ENCODE assay signal across 8 cellular contexts in the genomic region with DNA sequence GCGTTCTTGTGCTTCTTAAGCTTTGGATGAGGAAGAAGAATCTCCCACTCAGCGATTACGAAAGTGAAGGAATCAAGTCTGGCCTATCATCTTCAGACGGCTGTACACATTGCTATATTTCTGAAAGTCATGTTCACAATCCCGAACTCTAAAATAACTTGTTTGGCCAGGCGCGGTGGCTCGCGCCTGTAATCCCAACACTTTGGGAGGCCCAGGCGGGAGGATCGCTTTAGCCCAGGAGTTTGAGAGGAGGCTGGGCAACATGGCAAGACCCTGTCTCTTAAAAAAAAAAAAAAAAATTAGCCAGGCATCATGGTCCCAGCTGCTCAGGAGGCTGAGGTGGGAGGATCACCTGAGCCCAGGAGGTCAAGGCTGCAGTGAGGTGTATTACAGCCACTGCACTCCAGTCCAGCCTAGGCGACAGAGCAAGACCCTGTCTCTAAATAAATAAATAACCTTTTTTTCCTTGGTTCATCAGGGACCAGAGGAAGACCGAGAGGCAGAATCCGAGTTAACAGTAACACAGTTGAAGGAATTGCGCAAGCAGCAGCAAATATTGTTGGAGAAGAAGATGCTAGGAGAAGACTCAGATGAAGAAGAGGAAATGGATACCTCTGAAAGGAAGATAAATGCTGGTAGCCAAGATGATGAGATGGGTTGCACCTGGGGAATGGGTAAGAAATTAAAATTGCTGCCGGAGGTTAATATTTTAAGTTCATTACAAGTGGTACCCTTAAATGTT. TPM values are rescaled to one million over a fixed set of nuclear protein-coding genes. Genes with fewer than 3 reads are reported as not detected.
DNase-seq lines count a peak whose midpoint lies in the region; ATAC-seq and TF ChIP-seq lines count a peak whose summit lies in the region.

No MANE protein-coding gene starts in this region.

- H3K79me2 ChIP-seq in GM23248 (ENCODE audit: insufficient read depth): peaks cover 58% of the 10 kb centered on the region

- ATAC-seq in HG03039 (IDR thresholded peaks at IDR 0.05; ENCODE audit: unreplicated experiment): no peak

- peak overlapping the region; percentile 98 for H3K4me2 ChIP-seq in GM23248 (ENCODE audit: unreplicated experiment)

- H3K9me3 ChIP-seq in GM23248 (ENCODE audit: low read depth) (no peaks in the 10 kb centered on the region), SJCRH30 (replicated peaks) (no peaks in the 10 kb centered on the region)

- in situ Hi-C loops in GM23248 (cut with MboI): no loop called here
- in situ Hi-C loops in GM13976 (cut with MboI; ENCODE audit: low sequenced_read_pairs, unreplicated experiment): no loop called here

- H4K20me1 ChIP-seq in GM23248 (ENCODE audit: insufficient read depth): no peaks in the 10 kb centered on the region

- WGBS in GM23248 (ENCODE audit: low coverage in 1 of 2, low lambda C conversion rate in 2 of 2, missing lambda C conversion rate in 2 of 2), 2 experiments: 91% methylated on average over 16 of the region's 16 CpGs

- H3K27ac ChIP-seq in GM23248 (no peak overlapping the region), SJCRH30 (no peak overlapping the region)

- H3K27me3 ChIP-seq in GM23248 (replicated peaks; ENCODE audit: insufficient read depth): no peaks in the 10 kb centered on the region
- no peaks in the 10 kb centered on the region for H3K27me3 ChIP-seq in SJCRH30

- H3K4me3 ChIP-seq in GM23248 (peak overlapping the region; percentile 98), SJCRH30 (peak overlapping the region; percentile 95), fibroblast of mammary gland (ENCODE audit: control insufficient read depth, low read depth, low read length) (peak overlapping the region; percentile 95), retinal pigment epithelial cell (ENCODE audit: low read length) (peak overlapping the region; percentile 91)

- H3K9me2 ChIP-seq in GM23248 (ENCODE audit: insufficient read depth): no peaks in the 10 kb centered on the region

- H3K36me3 ChIP-seq in GM23248 (ENCODE audit: low read depth) (peaks cover 40% of the 10 kb centered on the region), SJCRH30 (peaks cover 43% of the 10 kb centered on the region)

- TF ChIP-seq CTCF in fibroblast of mammary gland (conservative IDR thresholded peaks at IDR 0.05; ENCODE audit: control insufficient read depth, insufficient read depth, low read depth, low read length) (no peak), retinal pigment epithelial cell (conservative IDR thresholded peaks at IDR 0.05; ENCODE audit: low read depth, low read length) (no peak), GM13976 (IDR thresholded peaks at IDR 0.05; ENCODE audit: borderline replicate concordance, control extremely low read depth, extremely low read depth, insufficient read depth, missing control alignments) (no peak)

- peak overlapping the region; percentile 92 for H3K9ac ChIP-seq in GM23248

- H3F3A ChIP-seq in GM23248 (ENCODE audit: insufficient read depth): no peaks in the 10 kb centered on the region

- DNase-seq in GM23248 (no peak), SJCRH30 (no peak), fibroblast of mammary gland (ENCODE audit: low read depth) (no peak), retinal pigment epithelial cell (ENCODE audit: low read depth) (no peak), RPMI8226 (no peak), NCI-H1105 (lab: John Stamatoyannopoulos, UW) (no peak), GM13976 (ENCODE audit: low spot score) (no peak)

- H2AFZ ChIP-seq in GM23248: peak overlapping the region; percentile 97

- peaks cover 25% of the 10 kb centered on the region for H3K4me1 ChIP-seq in GM23248 (ENCODE audit: insufficient read depth)
- H3K4me1 ChIP-seq in SJCRH30: no peaks in the 10 kb centered on the region

RNA-seq across cellular contexts. Expression of a gene that starts 1.1 kb away (rescaled TPM):
- total RNA-seq in GM23248 (2014; rRNA removed; shearing (Covaris generic)): 21.0 and 23.9 TPM in 2 replicates
- 22.4 and 24.4 TPM in 2 replicates for polyA plus RNA-seq in GM23248 (2016; fragmentation: Nextera tagmentation; extraction: Ambion mirVana)
- 36.0 and 41.6 TPM in 2 replicates for total RNA-seq in SJCRH30 (2014; rRNA removed; shearing (Covaris generic))

RNA-seq across cellular contexts. Expression of a gene that starts 1.4 kb away (rescaled TPM):
- 24.6 and 25.3 TPM in 2 replicates for total RNA-seq in GM23248 (2014; rRNA removed; shearing (Covaris generic))
- 22.0 and 23.3 TPM in 2 replicates for polyA plus RNA-seq in GM23248 (2016; fragmentation: Nextera tagmentation; extraction: Ambion mirVana)
- 48.5 and 51.2 TPM in 2 replicates for total RNA-seq in SJCRH30 (2014; rRNA removed; shearing (Covaris generic))

RNA-seq across cellular contexts. Expression of a gene that starts 35.9 kb away (rescaled TPM):
- total RNA-seq in GM23248 (2014; rRNA removed; shearing (Covaris generic)): 24.7 and 25.1 TPM in 2 replicates
- polyA plus RNA-seq in GM23248 (2016; fragmentation: Nextera tagmentation; extraction: Ambion mirVana): 41.4 and 42.4 TPM in 2 replicates
- 71.9 and 78.6 TPM in 2 replicates for total RNA-seq in SJCRH30 (2014; rRNA removed; shearing (Covaris generic))

RNA-seq across cellular contexts. Expression of a gene that starts 36.0 kb away (rescaled TPM):
- total RNA-seq in GM23248 (2014; rRNA removed; shearing (Covaris generic)): 1.6 and 3.4 TPM in 2 replicates
- 0.50 and 0.87 TPM in 2 replicates for polyA plus RNA-seq in GM23248 (2016; fragmentation: Nextera tagmentation; extraction: Ambion mirVana)
- 6.6 and 8.4 TPM in 2 replicates for total RNA-seq in SJCRH30 (2014; rRNA removed; shearing (Covaris generic))
